In genomic region chr12:48659863-48660262, GRCh38 we compare ENCODE assay signal across 2 cellular contexts.
TF ChIP-seq lines count a peak whose summit lies in the region.

No MANE protein-coding gene starts in this region.

TF ChIP-seq in HepG2, 621 proteins besides CTCF, POLR2A, EP300 and RAD21:
- TF ChIP-seq CEBPB (IDR thresholded peaks at IDR 0.05; ENCODE audit: borderline replicate concordance, low read depth, low read length): peak; percentile 60
- TF ChIP-seq ZNF619 (CRISPR knock-in tag; IDR thresholded peaks at IDR 0.05): no peak
TF ChIP-seq in HepG2: peak in this region for 1.

TF ChIP-seq in IMR-90, 13 proteins besides CTCF, POLR2A, EP300 and RAD21:
- TF ChIP-seq CEBPB (IDR thresholded peaks at IDR 0.05; ENCODE audit: low read depth, low read length): peak; percentile 80
- TF ChIP-seq RCOR1 (IDR thresholded peaks at IDR 0.05; ENCODE audit: insufficient replicate concordance, low read length): no peak
